Comparison of ENCODE assay signal across 9 cellular contexts in genomic region chr16:48623304-48624016, GRCh38. TPM values are rescaled to one million over a fixed set of nuclear protein-coding genes. Genes with fewer than 3 reads are reported as not detected.
DNase-seq lines count a peak whose midpoint lies in the region; ATAC-seq, FAIRE-seq and TF ChIP-seq lines count a peak whose summit lies in the region.
"Had no signal": no experiment of that assay in that cellular context is flagged by ENCODE, and none has a peak within 500 bp of the region (broad histone marks: within the 10 kb centered on the region; RNA-seq: fewer than 3 reads in every experiment).

No MANE protein-coding gene starts in this region.

- H3K27me3 Mint-ChIP-seq in activated CD8-positive, alpha-beta T cell treated with anti-CD3 and anti-CD28 coated beads, Interleukin-2, amount 10 ng/mL, durations not matched to agents 7 days and 5 days (ENCODE audit: low read depth): no peaks in the 10 kb centered on the region

- POLR2A ChIA-PET in activated CD8-positive, alpha-beta T cell treated with anti-CD3 and anti-CD28 coated beads, Interleukin-2, amount 10 ng/mL, durations not matched to agents 7 days and 5 days (lab: Charles Lee): interaction anchor here (1.1 to 2.5 kb wide), 7 partner anchors 10 to 257 kb away, joined by 3 to 33 read pairs (median 6); partner anchors contain the start of genes N4BP1 and SIAH1

- H3K4me3 Mint-ChIP-seq in activated CD8-positive, alpha-beta T cell treated with anti-CD3 and anti-CD28 coated beads, Interleukin-2, amount 10 ng/mL, durations not matched to agents 7 days and 5 days: peak overlapping the region; percentile 77

- TF ChIP-seq CTCF in C4-2B (conservative IDR thresholded peaks at IDR 0.05): peak; percentile 98

- no peaks in the 10 kb centered on the region for H3K36me3 Mint-ChIP-seq in activated CD8-positive, alpha-beta T cell treated with anti-CD3 and anti-CD28 coated beads, Interleukin-2, amount 10 ng/mL, durations not matched to agents 7 days and 5 days (ENCODE audit: low read depth)

- ATAC-seq in HG03457 (IDR thresholded peaks at IDR 0.05; ENCODE audit: unreplicated experiment): peak; percentile 93
- ATAC-seq in activated CD8-positive, alpha-beta T cell treated with anti-CD3 and anti-CD28 coated beads, Interleukin-2, amount 10 ng/mL, durations not matched to agents 7 days and 5 days: peak; percentile 96

- H3K9me3 Mint-ChIP-seq in activated CD8-positive, alpha-beta T cell treated with anti-CD3 and anti-CD28 coated beads, Interleukin-2, amount 10 ng/mL, durations not matched to agents 7 days and 5 days (ENCODE audit: insufficient read depth): no peaks in the 10 kb centered on the region

- CTCF ChIA-PET in activated CD8-positive, alpha-beta T cell treated with anti-CD3 and anti-CD28 coated beads, Interleukin-2, amount 10 ng/mL, durations not matched to agents 7 days and 5 days (lab: Charles Lee): interaction anchor here (0.6 to 4.2 kb wide), 76 partner anchors 9 to 1482 kb away, joined by 3 to 100 read pairs (median 5); partner anchors contain the start of genes ABCC11, LONP2 and N4BP1

- peak; percentile 73 for FAIRE-seq in GM19239 (lab: Jason Lieb, UNC)
- FAIRE-seq: endometrium had no signal

- peaks cover 48% of the 10 kb centered on the region for H3K4me1 Mint-ChIP-seq in activated CD8-positive, alpha-beta T cell treated with anti-CD3 and anti-CD28 coated beads, Interleukin-2, amount 10 ng/mL, durations not matched to agents 7 days and 5 days (ENCODE audit: low read depth)

- DNase-seq in GM19239 (ENCODE audit: insufficient read length, low spot score) (peak; percentile 86), NCI-H748 treated with DMSO at 0.1 percent for 48 hours (lab: John Stamatoyannopoulos, UW) (peak; percentile 13), medulla oblongata (ENCODE audit: extremely low spot score) (peak; percentile 87)
- peak; percentile 84 for DNase-seq in activated CD8-positive, alpha-beta T cell treated with anti-CD3 and anti-CD28 coated beads, Interleukin-2, amount 10 ng/mL, durations not matched to agents 7 days and 5 days
- peak; percentile 64 for DNase-seq in effector CD8-positive, alpha-beta T cell (lab: John Stamatoyannopoulos, UW)
- DNase-seq in stimulated activated CD4-positive, alpha-beta T cell treated with anti-CD3 and anti-CD28 coated beads, TNF-alpha, amount 100 ng/mL, for 48 hours (ENCODE audit: low read depth in 3 of 3): peak; percentile 65 to 73 (median 69)

- H3K27ac Mint-ChIP-seq in activated CD8-positive, alpha-beta T cell treated with anti-CD3 and anti-CD28 coated beads, Interleukin-2, amount 10 ng/mL, durations not matched to agents 7 days and 5 days: peak overlapping the region; percentile 73

- peak overlapping the region; percentile 37 for H3K27ac ChIP-seq in C4-2B

RNA-seq across cellular contexts. Expression of gene N4BP1, which starts 13.5 kb away (rescaled TPM):
- 10 to 100 TPM; 56.1 to 59.1 TPM for total RNA-seq in activated CD8-positive, alpha-beta T cell treated with anti-CD3 and anti-CD28 coated beads, Interleukin-2, amount 10 ng/mL, durations not matched to agents 7 days and 5 days

Comparison
In these comparisons a context has a peak if more than half of its experiments do, and no peak if none do; other contexts are left out.
1. Peak in every context shown above with its lines: DNase-seq, ATAC-seq and H3K27ac ChIP-seq.
2. DNase-seq: peak in every context shown above with its lines; median percentile 87 in medulla oblongata; 86 in GM19239; 84 in activated CD8-positive, alpha-beta T cell treated with anti-CD3 and anti-CD28 coated beads, Interleukin-2, amount 10 ng/mL, durations not matched to agents 7 days and 5 days; 69 in stimulated activated CD4-positive, alpha-beta T cell treated with anti-CD3 and anti-CD28 coated beads, TNF-alpha, amount 100 ng/mL, for 48 hours; 64 in effector CD8-positive, alpha-beta T cell; 13 in NCI-H748 treated with DMSO at 0.1 percent for 48 hours.